22 cellular contexts compared by ENCODE assay signal in genomic region chr7:5652829-5653228, GRCh38.
DNase-seq lines count a peak whose midpoint lies in the region; ATAC-seq and TF ChIP-seq lines count a peak whose summit lies in the region.
"Had no signal": no experiment of that assay in that cellular context is flagged by ENCODE, and none has a peak within 500 bp of the region (broad histone marks: within the 10 kb centered on the region; RNA-seq: fewer than 3 reads in every experiment).

No MANE protein-coding gene starts in this region.

- H3K4me2 ChIP-seq in mammary epithelial cell (ENCODE audit: insufficient read depth, low read depth, low read length) (no peak overlapping the region), neuronal stem cell (ENCODE audit: insufficient read depth, low read length, poor library complexity, severe bottlenecking) (no peak overlapping the region)
- H3K4me2 ChIP-seq: BLaER1 had no signal

- no peaks in the 10 kb centered on the region for H3K9me3 Mint-ChIP-seq in MCF 10A (ENCODE audit: unreplicated experiment)
- H3K9me3 Mint-ChIP-seq in HFFc6: no peaks in the 10 kb centered on the region
- H3K9me3 Mint-ChIP-seq: CD4-positive, CD25-positive, alpha-beta regulatory T cell had no signal

- H3K14ac ChIP-seq in neuronal stem cell (ENCODE audit: low read length): no peak overlapping the region

- peak overlapping the region; percentile 34 for H3K18ac ChIP-seq in neuronal stem cell (ENCODE audit: low read length)

- H3K36me3 ChIP-seq in mammary epithelial cell (ENCODE audit: insufficient read depth, low read length) (peaks cover 9% of the 10 kb centered on the region), neuronal stem cell (replicated peaks in 1 of 2; ENCODE audit: control insufficient read depth in 2 of 2, insufficient read depth in 2 of 2, low read length in 2 of 2) (peaks cover 13 to 59% of the 10 kb centered on the region in 2 donors), aorta (ENCODE audit: control insufficient read depth in 1 of 2, insufficient read depth in 2 of 2, low read length in 1 of 2) (peaks cover 5 to 10% of the 10 kb centered on the region in 2 donors)

- 82% methylated on average over 8 of the region's 8 CpGs for WGBS in mammary epithelial cell (ENCODE audit: low coverage, missing lambda C conversion rate)
- no CpG with 5 or more reads among the region's 8 CpGs for WGBS in neuronal stem cell (ENCODE audit: extremely low coverage in 2 of 2, insufficient read length in 2 of 2, insufficient replicate concordance in 1 of 2), 2 donors
- WGBS in aorta, 2 donors: 78 to 87% methylated on average over 8 of the region's 8 CpGs

- H3K79me2 ChIP-seq in mammary epithelial cell (ENCODE audit: insufficient read depth, low read length): no peaks in the 10 kb centered on the region

- H2BK120ac ChIP-seq in neuronal stem cell (ENCODE audit: low read depth, low read length): no peak overlapping the region

- H3K9me3 ChIP-seq in mammary epithelial cell (replicated peaks; ENCODE audit: insufficient read depth, low read length) (no peaks in the 10 kb centered on the region), neuronal stem cell (replicated peaks in 1 of 2; ENCODE audit: control insufficient read depth in 2 of 2, insufficient read depth in 1 of 2, low read depth in 1 of 2, low read length in 2 of 2) (peaks cover 0 to 3% of the 10 kb centered on the region in 2 donors), aorta (ENCODE audit: control insufficient read depth, low read length) (no peaks in the 10 kb centered on the region)
- H3K9me3 ChIP-seq: BLaER1, SJCRH30 had no signal

- CTCF ChIA-PET in MCF 10A (lab: Yijun Ruan, JAX) (interaction anchor here (0.5 to 3.7 kb wide), 3 partner anchors 12 to 782 kb away, joined by 3 to 19 read pairs (median 7); no protein-coding TSS in a partner anchor), mammary epithelial cell (lab: Charles Lee; ENCODE audit: low non-redundant PET) (no interaction called here)

- no TSS peak for BruUV-seq in MCF 10A (replicated peaks; lab: Mats Ljungman, UMichigan)
- BruUV-seq in mammary epithelial cell (replicated peaks; lab: Mats Ljungman, UMichigan): no TSS peak

- H2BK12ac ChIP-seq in neuronal stem cell (ENCODE audit: low read length): no peak overlapping the region

- no peaks in the 10 kb centered on the region for H3K27me3 Mint-ChIP-seq in MCF 10A (ENCODE audit: insufficient read depth, unreplicated experiment)
- H3K27me3 Mint-ChIP-seq in HFFc6 (ENCODE audit: insufficient read depth): peaks cover 2% of the 10 kb centered on the region
- H3K27me3 Mint-ChIP-seq: CD4-positive, CD25-positive, alpha-beta regulatory T cell had no signal

- peak overlapping the region; percentile 25 for H3K27ac Mint-ChIP-seq in MCF 10A (ENCODE audit: low read depth, unreplicated experiment)
- no peak overlapping the region for H3K27ac Mint-ChIP-seq in HFFc6

- no peak overlapping the region for H2AK5ac ChIP-seq in neuronal stem cell (ENCODE audit: low read depth, low read length)

- POLR2A ChIA-PET in MCF 10A (lab: Yijun Ruan, JAX): no interaction called here

- H3K4me1 Mint-ChIP-seq in MCF 10A (ENCODE audit: insufficient read depth, unreplicated experiment) (peaks cover 3% of the 10 kb centered on the region), HFFc6 (ENCODE audit: low read depth) (no peaks in the 10 kb centered on the region)

- intact Hi-C loops in MCF 10A (cut with micrococcal nuclease) (no loop called here), mammary epithelial cell (cut with micrococcal nuclease) (no loop called here), dorsolateral prefrontal cortex (cut with DNase I) (no loop called here), aorta (cut with DNase I) (no loop called here)

- DNase-seq in MCF 10A (ENCODE audit: unreplicated experiment) (no peak), mammary epithelial cell (no peak), dorsolateral prefrontal cortex (no peak), neuronal stem cell (ENCODE audit: low spot score) (no peak), NCI-H128 (lab: John Stamatoyannopoulos, UW; ENCODE audit: unreplicated experiment) (no peak), HFFc6 (no peak), aorta (no peak)
- no peak for DNase-seq in stimulated activated CD4-positive, alpha-beta T cell treated with anti-CD3 and anti-CD28 coated beads, Interleukin-15, amount 100 ng/mL, for 24 hours
- DNase-seq: CD4-positive, CD25-positive, alpha-beta regulatory T cell; Kasumi-1; MV-4-11; NCI-H1105; NCI-H2029; NCI-H446; NCI-H526; NCI-H82; NK-92 treated with Interleukin-12 subunit alpha and Interleukin-12 subunit beta, amount 100 ng/mL, for 24 hours; PC-3; SJCRH30 had no signal

- H4K20me1 ChIP-seq in mammary epithelial cell (ENCODE audit: insufficient read depth, low read length): no peaks in the 10 kb centered on the region

- no peak overlapping the region for H2BK5ac ChIP-seq in neuronal stem cell (ENCODE audit: low read length)

- H3K27ac ChIP-seq in mammary epithelial cell (ENCODE audit: insufficient read depth, low read depth, low read length): no peak overlapping the region
- H3K27ac ChIP-seq in dorsolateral prefrontal cortex: peak overlapping the region in 41 of 59 donors; percentile 4 to 86 (median 68)
- H3K27ac ChIP-seq in neuronal stem cell (replicated peaks; ENCODE audit: low read length): no peak overlapping the region
- no peak overlapping the region for H3K27ac ChIP-seq in aorta (ENCODE audit: low read depth in 1 of 2, low read length in 2 of 2)
- H3K27ac ChIP-seq: BLaER1, SJCRH30 had no signal

- H3K4me3 Mint-ChIP-seq in MCF 10A (ENCODE audit: unreplicated experiment): no peak overlapping the region
- H3K4me3 Mint-ChIP-seq in HFFc6: no peak overlapping the region
- H3K4me3 Mint-ChIP-seq: CD4-positive, CD25-positive, alpha-beta regulatory T cell had no signal

- H3K23ac ChIP-seq in neuronal stem cell (ENCODE audit: low read depth, low read length, poor library complexity): no peak overlapping the region

- ATAC-seq in aorta (ENCODE audit: low FRiP score): no peak
- ATAC-seq: HCT116, PC-3, Right ventricle myocardium inferior had no signal

- dilution Hi-C loops in mammary epithelial cell (cut with HindIII; ENCODE audit: low sequenced_read_pairs): no loop called here

- H3K36me3 Mint-ChIP-seq in MCF 10A (ENCODE audit: insufficient read depth, unreplicated experiment) (peaks cover 41% of the 10 kb centered on the region), HFFc6 (ENCODE audit: low read depth) (peaks cover 20% of the 10 kb centered on the region)

- H3K4me1 ChIP-seq in mammary epithelial cell (ENCODE audit: insufficient read depth, low read length): peaks cover 10% of the 10 kb centered on the region
- H3K4me1 ChIP-seq in neuronal stem cell (ENCODE audit: control insufficient read depth in 2 of 2, insufficient read depth in 1 of 2, low read depth in 1 of 2, low read length in 2 of 2): peaks cover 0 to 3% of the 10 kb centered on the region in 2 donors
- no peaks in the 10 kb centered on the region for H3K4me1 ChIP-seq in aorta (ENCODE audit: control insufficient read depth in 1 of 2, insufficient read depth in 2 of 2, low read length in 2 of 2)

- H3K9ac ChIP-seq in mammary epithelial cell (ENCODE audit: insufficient read depth, low read length): no peak overlapping the region
- no peak overlapping the region for H3K9ac ChIP-seq in neuronal stem cell (ENCODE audit: low read depth, low read length, poor library complexity)
- H3K9ac ChIP-seq: BLaER1 had no signal

- TF ChIP-seq CTCF in MCF 10A (IDR thresholded peaks at IDR 0.05; ENCODE audit: unreplicated experiment) (no peak), mammary epithelial cell (conservative IDR thresholded peaks at IDR 0.05 in 1 of 2, IDR thresholded peaks at IDR 0.05 in 1 of 2; ENCODE audit: extremely low read depth in 1 of 2, insufficient read depth in 1 of 2, low read depth in 1 of 2, low read length in 2 of 2) (no peak), dorsolateral prefrontal cortex (IDR thresholded peaks at IDR 0.05 in 54 of 56, conservative IDR thresholded peaks at IDR 0.05 in 2 of 56; ENCODE audit: low read depth in 1 of 56, partially characterized antibody in 56 of 56) (no peak), HFFc6 (IDR thresholded peaks at IDR 0.05) (no peak)

- H4K91ac ChIP-seq in neuronal stem cell (ENCODE audit: low read depth, low read length, poor library complexity): no peak overlapping the region

- H2BK15ac ChIP-seq in neuronal stem cell (ENCODE audit: low read length): no peak overlapping the region

- H2AFZ ChIP-seq in mammary epithelial cell (ENCODE audit: low read depth, low read length) (no peak overlapping the region), neuronal stem cell (ENCODE audit: low read length) (no peak overlapping the region)

- no peak overlapping the region for H3K4me3 ChIP-seq in mammary epithelial cell (replicated peaks in 1 of 3; ENCODE audit: insufficient read depth in 1 of 3, low read depth in 2 of 3, low read length in 3 of 3)
- H3K4me3 ChIP-seq in dorsolateral prefrontal cortex: no peak overlapping the region
- no peak overlapping the region for H3K4me3 ChIP-seq in neuronal stem cell (ENCODE audit: low read length in 2 of 2)
- no peak overlapping the region for H3K4me3 ChIP-seq in aorta (ENCODE audit: low read length in 2 of 2)
- H3K4me3 ChIP-seq: BLaER1, SJCRH30 had no signal

- no peak overlapping the region for H3K4ac ChIP-seq in neuronal stem cell (ENCODE audit: low read length)

- no peak overlapping the region for H4K8ac ChIP-seq in neuronal stem cell (ENCODE audit: low read depth, low read length)

- in situ Hi-C loops in mammary epithelial cell (cut with MboI; ENCODE audit: low sequenced_read_pairs in 2 of 2): no loop called here

- H3K27me3 ChIP-seq in mammary epithelial cell (ENCODE audit: insufficient read depth, low read length): no peaks in the 10 kb centered on the region
- no peaks in the 10 kb centered on the region for H3K27me3 ChIP-seq in dorsolateral prefrontal cortex
- no peaks in the 10 kb centered on the region for H3K27me3 ChIP-seq in neuronal stem cell (ENCODE audit: control insufficient read depth in 3 of 3, insufficient read depth in 3 of 3, low read depth in 1 of 3, low read length in 3 of 3)
- H3K27me3 ChIP-seq in aorta (ENCODE audit: control insufficient read depth in 1 of 2, insufficient read depth in 2 of 2, low read length in 1 of 2): no peaks in the 10 kb centered on the region
- H3K27me3 ChIP-seq: BLaER1, SJCRH30 had no signal

- no peaks in the 10 kb centered on the region for H3K79me1 ChIP-seq in neuronal stem cell (ENCODE audit: low read depth, low read length)

Comparison
In these comparisons a context has a peak if more than half of its experiments do, and no peak if none do; other contexts are left out.
1. H3K27ac ChIP-seq: peak in dorsolateral prefrontal cortex (41 of 59); none in mammary epithelial cell (single experiment), neuronal stem cell (single experiment) and aorta (0 of 2).